16 cellular contexts compared by ENCODE assay signal in the genomic region with DNA sequence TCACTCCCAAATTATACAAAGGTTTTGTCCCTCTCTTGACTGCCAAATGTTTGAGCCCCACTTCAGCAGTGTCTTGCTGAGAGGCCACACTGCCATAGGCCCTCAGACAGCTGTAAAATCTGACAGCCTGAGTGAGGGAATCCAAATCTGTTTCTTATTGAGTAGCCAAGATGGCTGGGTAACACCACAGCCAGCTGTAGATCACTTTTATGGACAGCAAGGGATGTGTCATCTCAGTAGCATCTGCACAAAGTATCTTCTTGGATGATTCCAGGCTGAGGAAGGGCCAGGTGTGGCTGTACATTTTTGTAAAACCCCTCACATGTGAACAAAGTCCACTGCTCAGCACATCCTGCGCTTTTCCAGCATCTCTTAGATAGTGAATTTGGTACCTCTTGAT.
DNase-seq lines count a peak whose midpoint lies in the region; ATAC-seq and TF ChIP-seq lines count a peak whose summit lies in the region.
"Had no signal": no experiment of that assay in that cellular context is flagged by ENCODE, and none has a peak within 500 bp of the region (broad histone marks: within the 10 kb centered on the region; RNA-seq: fewer than 3 reads in every experiment).

No MANE protein-coding gene starts in this region.

- ATAC-seq in activated CD4-positive, CD25-positive, alpha-beta regulatory T cell treated with anti-CD3 and anti-CD28 coated beads, Interleukin-2, amount 50 U/mL, for 24 hours, result no peak
- ATAC-seq: GM12878 had no signal

- TF ChIP-seq CTCF in fibroblast of villous mesenchyme (IDR thresholded peaks at IDR 0.05; ENCODE audit: insufficient read depth, low read depth, low read length) (no peak), prostate gland (IDR thresholded peaks at IDR 0.05) (no peak)

- no peak overlapping the region for H3K4me3 ChIP-seq in fibroblast of villous mesenchyme (ENCODE audit: low read depth, low read length)
- no peak overlapping the region for H3K4me3 ChIP-seq in skeletal muscle satellite cell (ENCODE audit: low read length)
- no peak overlapping the region for H3K4me3 ChIP-seq in prostate gland
- H3K4me3 ChIP-seq: GM12878 had no signal

- H3K27me3 ChIP-seq in skeletal muscle satellite cell (ENCODE audit: control insufficient read depth, insufficient read depth, low read length), result no peaks in the 10 kb centered on the region
- no peaks in the 10 kb centered on the region for H3K27me3 ChIP-seq in prostate gland (replicated peaks; ENCODE audit: insufficient read depth)

- H3K27ac ChIP-seq in prostate gland, result no peak overlapping the region
- H3K27ac ChIP-seq: RWPE1 had no signal

- H3K4me2 ChIP-seq in skeletal muscle satellite cell (ENCODE audit: low read length), result no peak overlapping the region

- H3K9me3 ChIP-seq in skeletal muscle satellite cell (replicated peaks; ENCODE audit: low read length) (no peaks in the 10 kb centered on the region), prostate gland (no peaks in the 10 kb centered on the region)

- no peak for TF ChIP-seq POLR2A in prostate gland (IDR thresholded peaks at IDR 0.05)

- H3K36me3 ChIP-seq in skeletal muscle satellite cell (ENCODE audit: insufficient read depth, low read length) (no peaks in the 10 kb centered on the region), prostate gland (no peaks in the 10 kb centered on the region)

- WGBS in prostate gland, result 95% methylated on average over 1 of the region's 1 CpG

- peak overlapping the region; percentile 84 for H3K9ac ChIP-seq in skeletal muscle satellite cell (ENCODE audit: low read depth, low read length)

- intact Hi-C loops in prostate gland (cut with DNase I), result loop anchor here (10.0 kb wide), 1 partner anchor 210 kb away; no protein-coding TSS in a partner anchor

- peaks cover 93% of the 10 kb centered on the region for H3K4me1 ChIP-seq in skeletal muscle satellite cell (ENCODE audit: control insufficient read depth, insufficient read depth, low read length)
- H3K4me1 ChIP-seq in prostate gland (replicated peaks), result no peaks in the 10 kb centered on the region

- DNase-seq in GM03348 (ENCODE audit: low spot score) (peak; percentile 18), LHCN-M2 (ENCODE audit: low read depth) (peak; percentile 85), fibroblast of villous mesenchyme (ENCODE audit: low read depth) (peak; percentile 77), prostate gland (ENCODE audit: low spot score) (no peak), medulla oblongata (ENCODE audit: extremely low spot score) (no peak)
- DNase-seq: ACHN; CD4-positive, alpha-beta T cell; NCI-H1105; NCI-H187 treated with DMSO at 0.1 percent for 48 hours; NCI-H526 treated with DMSO at 0.1 percent for 48 hours; NK-92 treated with Interleukin-12 subunit alpha and Interleukin-12 subunit beta, amount 100 ng/mL, for 24 hours; OCI-M1 had no signal

Comparison
In these comparisons a context has a peak if more than half of its experiments do, and no peak if none do; other contexts are left out.
1. DNase-seq: peak in GM03348 (single experiment), LHCN-M2 (single experiment) and fibroblast of villous mesenchyme (single experiment); none in prostate gland (single experiment) and medulla oblongata (single experiment).